8 cellular contexts compared by ENCODE assay signal in the genomic region with DNA sequence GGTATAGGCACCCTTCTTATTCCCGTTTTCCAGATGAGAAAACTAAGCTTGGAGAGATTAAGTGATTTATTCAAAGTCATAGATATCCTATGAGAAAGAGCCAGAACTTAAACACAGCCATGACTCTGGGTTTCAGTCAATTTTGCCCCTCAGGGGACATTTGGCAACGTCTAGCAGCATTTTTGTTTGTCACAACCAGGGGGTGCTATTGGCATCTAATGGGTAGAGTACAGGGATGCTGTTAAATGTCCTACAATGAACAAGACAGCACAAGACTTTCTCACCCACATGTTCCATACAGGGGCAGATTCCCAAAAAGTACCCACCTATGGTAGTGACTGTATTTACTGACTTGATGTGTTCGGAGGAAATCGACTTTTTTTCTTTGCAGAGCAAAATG. TPM values are rescaled to one million over a fixed set of nuclear protein-coding genes. Genes with fewer than 3 reads are reported as not detected.
DNase-seq lines count a peak whose midpoint lies in the region; ATAC-seq and TF ChIP-seq lines count a peak whose summit lies in the region.

No MANE protein-coding gene starts in this region.

- DNase-seq in SKM-1 treated with dmso at 0.1 percent for 144 hours (lab: John Stamatoyannopoulos, UW; ENCODE audit: unreplicated experiment) (peak; percentile 9), SKM-1 (lab: John Stamatoyannopoulos, UW; ENCODE audit: unreplicated experiment) (no peak), NCI-H748 treated with DMSO at 0.1 percent for 48 hours (lab: John Stamatoyannopoulos, UW) (peak; percentile 47), epithelial cell of proximal tubule (ENCODE audit: low read depth) (no peak), thoracic aorta (ENCODE audit: low spot score) (no peak), gastrocnemius medialis (no peak)
- no peak for DNase-seq in activated CD4-positive, CD25-positive, alpha-beta regulatory T cell treated with anti-CD3 and anti-CD28 coated beads, Interleukin-2, amount 50 U/mL, for 72 hours

- H3K27me3 ChIP-seq in thoracic aorta (replicated peaks; ENCODE audit: insufficient read depth) = no peaks in the 10 kb centered on the region
- H3K27me3 ChIP-seq in gastrocnemius medialis = peaks cover 11 to 17% (median 12%) of the 10 kb centered on the region in 3 donors

- H3K9me3 ChIP-seq in thoracic aorta (no peaks in the 10 kb centered on the region), gastrocnemius medialis (no peaks in the 10 kb centered on the region)

- intact Hi-C loops in gastrocnemius medialis (cut with DNase I; ENCODE audit: low total_unique reads) = no loop called here

- H3K27ac ChIP-seq in thoracic aorta = no peak overlapping the region
- H3K27ac ChIP-seq in gastrocnemius medialis = no peak overlapping the region

- H3K4me3 ChIP-seq in epithelial cell of proximal tubule (ENCODE audit: low read depth, low read length) = no peak overlapping the region
- H3K4me3 ChIP-seq in thoracic aorta = no peak overlapping the region
- no peak overlapping the region for H3K4me3 ChIP-seq in gastrocnemius medialis

- no peaks in the 10 kb centered on the region for H3K36me3 ChIP-seq in thoracic aorta
- no peaks in the 10 kb centered on the region for H3K36me3 ChIP-seq in gastrocnemius medialis

- H3K4me1 ChIP-seq in thoracic aorta (ENCODE audit: control insufficient read depth in 1 of 2, low read depth in 2 of 2) (no peaks in the 10 kb centered on the region), gastrocnemius medialis (no peaks in the 10 kb centered on the region)

- no peak for TF ChIP-seq POLR2A in gastrocnemius medialis (IDR thresholded peaks at IDR 0.05)

- in situ Hi-C loops in gastrocnemius medialis (cut with MboI; ENCODE audit: low sequenced_read_pairs in 4 of 4) = no loop called here

- TF ChIP-seq CTCF in epithelial cell of proximal tubule (conservative IDR thresholded peaks at IDR 0.05; ENCODE audit: low read depth, low read length) = peak; percentile 82
- TF ChIP-seq CTCF in thoracic aorta (IDR thresholded peaks at IDR 0.05) = peak; percentile 37
- TF ChIP-seq CTCF in gastrocnemius medialis (IDR thresholded peaks at IDR 0.05 in 4 of 5, conservative IDR thresholded peaks at IDR 0.05 in 1 of 5) = no peak

- no peak for ATAC-seq in thoracic aorta (ENCODE audit: insufficient number of reproducible peaks, low FRiP score, low read depth)
- ATAC-seq in gastrocnemius medialis = no peak
- ATAC-seq in GM18909 (IDR thresholded peaks at IDR 0.05; ENCODE audit: poor library complexity, unreplicated experiment) = no peak

RNA-seq across cellular contexts. Expression of a gene that starts 4.8 kb away (rescaled TPM):
- total RNA-seq in epithelial cell of proximal tubule (3.7 and 19.2 TPM in 2 replicates), thoracic aorta (1 to 10 TPM in 1 of 2 donors, under 1 TPM in 1; 0.21 to 3.4 TPM), gastrocnemius medialis (not detected)

Comparison
In these comparisons a context has a peak if more than half of its experiments do, and no peak if none do; other contexts are left out.
1. DNase-seq: peak in SKM-1 treated with dmso at 0.1 percent for 144 hours (single experiment) and NCI-H748 treated with DMSO at 0.1 percent for 48 hours (single experiment); none in SKM-1 (single experiment), epithelial cell of proximal tubule (single experiment), thoracic aorta (single experiment), activated CD4-positive, CD25-positive, alpha-beta regulatory T cell treated with anti-CD3 and anti-CD28 coated beads, Interleukin-2, amount 50 U/mL, for 72 hours (single experiment) and gastrocnemius medialis (0 of 2).
2. CTCF ChIP-seq: peak in epithelial cell of proximal tubule (single experiment) and thoracic aorta (single experiment); none in gastrocnemius medialis (0 of 5).